ENCODE assay signal across 1 cellular context in the genomic region with DNA sequence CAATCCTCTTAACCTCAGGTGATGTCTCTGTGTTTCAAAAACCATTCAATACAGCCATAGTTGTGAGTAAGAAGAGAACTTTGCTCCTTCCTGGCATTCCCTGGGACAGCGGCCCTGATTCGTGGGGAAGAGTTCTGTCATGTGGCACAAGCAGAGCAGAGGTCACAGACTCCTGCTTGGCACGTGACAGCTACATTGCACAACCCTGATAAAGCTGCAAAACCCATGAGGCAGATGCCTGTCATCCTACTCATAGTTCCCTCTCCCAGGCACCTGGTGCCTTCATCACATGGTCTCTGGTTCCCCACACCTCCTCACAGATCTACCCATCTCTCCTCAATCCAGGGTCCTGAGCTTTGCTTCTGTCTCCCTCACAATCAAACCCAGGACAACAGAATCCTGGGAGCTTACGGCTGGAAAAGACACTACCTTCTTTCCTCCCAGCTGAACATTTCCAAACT.
TF ChIP-seq lines count a peak whose summit lies in the region.

No MANE protein-coding gene starts in this region.

TF ChIP-seq in WTC11, 78 proteins besides CTCF, POLR2A, EP300 and RAD21 (continued from another document):
- TF ChIP-seq, protein P1, sequence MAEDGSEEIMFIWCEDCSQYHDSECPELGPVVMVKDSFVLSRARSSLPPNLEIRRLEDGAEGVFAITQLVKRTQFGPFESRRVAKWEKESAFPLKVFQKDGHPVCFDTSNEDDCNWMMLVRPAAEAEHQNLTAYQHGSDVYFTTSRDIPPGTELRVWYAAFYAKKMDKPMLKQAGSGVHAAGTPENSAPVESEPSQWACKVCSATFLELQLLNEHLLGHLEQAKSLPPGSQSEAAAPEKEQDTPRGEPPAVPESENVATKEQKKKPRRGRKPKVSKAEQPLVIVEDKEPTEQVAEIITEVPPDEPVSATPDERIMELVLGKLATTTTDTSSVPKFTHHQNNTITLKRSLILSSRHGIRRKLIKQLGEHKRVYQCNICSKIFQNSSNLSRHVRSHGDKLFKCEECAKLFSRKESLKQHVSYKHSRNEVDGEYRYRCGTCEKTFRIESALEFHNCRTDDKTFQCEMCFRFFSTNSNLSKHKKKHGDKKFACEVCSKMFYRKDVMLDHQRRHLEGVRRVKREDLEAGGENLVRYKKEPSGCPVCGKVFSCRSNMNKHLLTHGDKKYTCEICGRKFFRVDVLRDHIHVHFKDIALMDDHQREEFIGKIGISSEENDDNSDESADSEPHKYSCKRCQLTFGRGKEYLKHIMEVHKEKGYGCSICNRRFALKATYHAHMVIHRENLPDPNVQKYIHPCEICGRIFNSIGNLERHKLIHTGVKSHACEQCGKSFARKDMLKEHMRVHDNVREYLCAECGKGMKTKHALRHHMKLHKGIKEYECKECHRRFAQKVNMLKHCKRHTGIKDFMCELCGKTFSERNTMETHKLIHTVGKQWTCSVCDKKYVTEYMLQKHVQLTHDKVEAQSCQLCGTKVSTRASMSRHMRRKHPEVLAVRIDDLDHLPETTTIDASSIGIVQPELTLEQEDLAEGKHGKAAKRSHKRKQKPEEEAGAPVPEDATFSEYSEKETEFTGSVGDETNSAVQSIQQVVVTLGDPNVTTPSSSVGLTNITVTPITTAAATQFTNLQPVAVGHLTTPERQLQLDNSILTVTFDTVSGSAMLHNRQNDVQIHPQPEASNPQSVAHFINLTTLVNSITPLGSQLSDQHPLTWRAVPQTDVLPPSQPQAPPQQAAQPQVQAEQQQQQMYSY (CRISPR knock-in tag; IDR thresholded peaks at IDR 0.05) = no peak
- TF ChIP-seq, protein P2, sequence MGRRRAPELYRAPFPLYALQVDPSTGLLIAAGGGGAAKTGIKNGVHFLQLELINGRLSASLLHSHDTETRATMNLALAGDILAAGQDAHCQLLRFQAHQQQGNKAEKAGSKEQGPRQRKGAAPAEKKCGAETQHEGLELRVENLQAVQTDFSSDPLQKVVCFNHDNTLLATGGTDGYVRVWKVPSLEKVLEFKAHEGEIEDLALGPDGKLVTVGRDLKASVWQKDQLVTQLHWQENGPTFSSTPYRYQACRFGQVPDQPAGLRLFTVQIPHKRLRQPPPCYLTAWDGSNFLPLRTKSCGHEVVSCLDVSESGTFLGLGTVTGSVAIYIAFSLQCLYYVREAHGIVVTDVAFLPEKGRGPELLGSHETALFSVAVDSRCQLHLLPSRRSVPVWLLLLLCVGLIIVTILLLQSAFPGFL (CRISPR knock-in tag; IDR thresholded peaks at IDR 0.05; ENCODE audit: borderline replicate concordance) = peak; percentile 59; the same call in 1 of the 2 replicates
- no peak for TF ChIP-seq NFE2L1 (CRISPR knock-in tag; IDR thresholded peaks at IDR 0.05)
- no peak for TF ChIP-seq KAT7 (CRISPR knock-in tag; IDR thresholded peaks at IDR 0.05; ENCODE audit: borderline replicate concordance)
- no peak for TF ChIP-seq TEAD4 (CRISPR knock-in tag; IDR thresholded peaks at IDR 0.05)
